In genomic region chr18:26943906-26944305, GRCh38 we compare ENCODE assay signal across 30 cellular contexts.
"Had no signal": no experiment of that assay in that cellular context is flagged by ENCODE, and none has a peak within 500 bp of the region (broad histone marks: within the 10 kb centered on the region; RNA-seq: fewer than 3 reads in every experiment).

No MANE protein-coding gene starts in this region.

- H3K4me1 ChIP-seq: SJCRH30 had no signal

- H3K4me3 ChIP-seq: cardiac muscle cell, coronary artery, SJCRH30, SK-N-MC had no signal

- H3K27ac ChIP-seq: cardiac muscle cell, coronary artery, SJCRH30, SK-N-MC, VCaP had no signal

- H3K9me3 ChIP-seq: SJCRH30 had no signal

- ATAC-seq: activated CD8-positive, alpha-beta memory T cell treated with anti-CD3 and anti-CD28 coated beads, Interleukin-2, amount 10 ng/mL, durations not matched to agents 7 days and 5 days; activated naive CD8-positive, alpha-beta T cell treated with anti-CD3 and anti-CD28 coated beads, Interleukin-2, amount 50 U/mL, for 24 hours had no signal

- H3K36me3 ChIP-seq: cardiac muscle cell, SJCRH30 had no signal

- DNase-seq: activated B cell treated with CpG ODN at 0.5 μM for 24 hours; activated CD4-positive, alpha-beta memory T cell treated with anti-CD3 and anti-CD28 coated beads, Interleukin-2, amount 10 ng/mL, durations not matched to agents 7 days and 5 days; activated CD4-positive, alpha-beta T cell treated with anti-CD3 and anti-CD28 coated beads for 4 hours; activated CD4-positive, alpha-beta T cell treated with anti-CD3 and anti-CD28 coated beads, Interleukin-2, amount 50 U/mL, for 1 hour; activated CD4-positive, CD25-positive, alpha-beta regulatory T cell treated with anti-CD3 and anti-CD28 coated beads, Interleukin-2, amount 50 U/mL, for 72 hours; activated CD8-positive, alpha-beta memory T cell treated with anti-CD3 and anti-CD28 coated beads for 24 hours; activated CD8-positive, alpha-beta memory T cell treated with anti-CD3 and anti-CD28 coated beads, Interleukin-2, amount 10 ng/mL, durations not matched to agents 7 days and 5 days; activated CD8-positive, alpha-beta memory T cell treated with anti-CD3 and anti-CD28 coated beads, Interleukin-2, amount 50 U/mL, for 48 hours; activated effector memory CD4-positive, alpha-beta T cell treated with Interleukin-2 at 50 U/mL for 16 hours; activated naive CD4-positive, alpha-beta T cell treated with anti-CD3 and anti-CD28 coated beads, Interleukin-2, amount 10 ng/mL, durations not matched to agents 7 days and 5 days; activated naive CD8-positive, alpha-beta T cell treated with anti-CD3 and anti-CD28 coated beads, Interleukin-2, amount 50 U/mL, for 24 hours; activated T-cell treated with anti-CD3 and anti-CD28 coated beads, Interleukin-2, amount 50 U/mL, for 48 hours; anterior cingulate cortex; Karpas-422; MM.1S; MV-4-11; NCI-H1092; NCI-H1436 treated with DMSO at 0.1 percent for 48 hours; NCI-H1694 treated with DMSO at 0.1 percent for 48 hours; NCI-H2029; NCI-H345; NCI-H524 treated with DMSO at 0.1 percent for 48 hours; NCI-H748 treated with DMSO at 0.1 percent for 48 hours; Right ventricle myocardium superior; SJCRH30; T1000 had no signal

- H3K27me3 ChIP-seq: cardiac muscle cell, SJCRH30 had no signal
